Comparison of ENCODE assay signal across 1 cellular context in the genomic region with DNA sequence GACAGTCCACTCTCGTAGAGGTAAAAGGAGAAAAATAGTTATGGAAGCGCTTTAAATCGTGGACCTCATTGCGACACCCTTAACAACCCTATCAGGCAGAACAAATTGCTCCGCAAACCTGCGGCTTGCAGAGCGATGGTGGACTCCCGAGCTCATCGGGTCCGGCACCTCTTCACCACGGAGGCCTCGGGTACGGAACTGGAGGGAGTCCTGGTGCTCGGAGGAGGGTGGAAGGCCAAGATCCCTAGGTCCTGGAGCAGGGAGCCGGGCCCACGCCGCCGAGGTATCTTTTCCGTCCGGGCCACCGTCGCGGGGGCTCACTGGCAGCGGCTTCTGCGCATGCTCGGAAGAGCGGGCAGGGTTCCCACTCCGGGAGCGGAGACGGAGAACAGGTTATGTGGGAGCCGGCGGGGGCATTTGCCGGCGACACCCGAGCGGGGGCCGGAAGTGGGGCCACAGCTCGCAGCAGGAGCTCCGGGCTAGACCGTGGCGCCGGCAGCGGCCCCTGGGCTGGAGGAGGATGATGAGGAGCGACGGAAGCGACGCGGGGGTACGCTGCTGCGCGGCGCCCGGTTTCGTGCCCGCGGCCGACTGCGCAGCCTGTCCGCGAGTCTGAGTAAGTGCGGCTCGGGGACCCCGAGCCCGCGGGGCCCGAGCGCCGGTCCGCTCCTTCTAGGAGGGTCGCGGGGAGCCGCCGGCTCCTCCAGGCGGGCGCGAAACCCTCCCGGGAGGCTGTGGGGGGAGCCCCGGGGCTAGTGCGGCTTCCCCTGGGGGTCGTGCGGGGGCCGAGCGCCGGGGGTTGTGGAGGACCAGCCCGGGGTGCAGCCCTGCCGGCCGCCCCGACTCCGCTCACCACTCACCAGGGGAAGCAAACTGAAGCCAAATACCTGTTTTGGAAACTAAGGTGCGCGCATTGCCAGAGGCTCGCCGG.
A peak's percentile ranks its signal among the peaks of the same experiment; 100 is the strongest.
TF ChIP-seq lines count a peak whose summit lies in the region.

A gene (plus strand): TSS at position 349 of the 931 bp plus-strand sequence. CDS start 10,827 bp downstream, outside the sequence.

TF ChIP-seq in SK-N-SH, 30 proteins besides CTCF, POLR2A, EP300 and RAD21:
- TF ChIP-seq, protein P1, sequence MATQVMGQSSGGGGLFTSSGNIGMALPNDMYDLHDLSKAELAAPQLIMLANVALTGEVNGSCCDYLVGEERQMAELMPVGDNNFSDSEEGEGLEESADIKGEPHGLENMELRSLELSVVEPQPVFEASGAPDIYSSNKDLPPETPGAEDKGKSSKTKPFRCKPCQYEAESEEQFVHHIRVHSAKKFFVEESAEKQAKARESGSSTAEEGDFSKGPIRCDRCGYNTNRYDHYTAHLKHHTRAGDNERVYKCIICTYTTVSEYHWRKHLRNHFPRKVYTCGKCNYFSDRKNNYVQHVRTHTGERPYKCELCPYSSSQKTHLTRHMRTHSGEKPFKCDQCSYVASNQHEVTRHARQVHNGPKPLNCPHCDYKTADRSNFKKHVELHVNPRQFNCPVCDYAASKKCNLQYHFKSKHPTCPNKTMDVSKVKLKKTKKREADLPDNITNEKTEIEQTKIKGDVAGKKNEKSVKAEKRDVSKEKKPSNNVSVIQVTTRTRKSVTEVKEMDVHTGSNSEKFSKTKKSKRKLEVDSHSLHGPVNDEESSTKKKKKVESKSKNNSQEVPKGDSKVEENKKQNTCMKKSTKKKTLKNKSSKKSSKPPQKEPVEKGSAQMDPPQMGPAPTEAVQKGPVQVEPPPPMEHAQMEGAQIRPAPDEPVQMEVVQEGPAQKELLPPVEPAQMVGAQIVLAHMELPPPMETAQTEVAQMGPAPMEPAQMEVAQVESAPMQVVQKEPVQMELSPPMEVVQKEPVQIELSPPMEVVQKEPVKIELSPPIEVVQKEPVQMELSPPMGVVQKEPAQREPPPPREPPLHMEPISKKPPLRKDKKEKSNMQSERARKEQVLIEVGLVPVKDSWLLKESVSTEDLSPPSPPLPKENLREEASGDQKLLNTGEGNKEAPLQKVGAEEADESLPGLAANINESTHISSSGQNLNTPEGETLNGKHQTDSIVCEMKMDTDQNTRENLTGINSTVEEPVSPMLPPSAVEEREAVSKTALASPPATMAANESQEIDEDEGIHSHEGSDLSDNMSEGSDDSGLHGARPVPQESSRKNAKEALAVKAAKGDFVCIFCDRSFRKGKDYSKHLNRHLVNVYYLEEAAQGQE (IDR thresholded peaks at IDR 0.05; ENCODE audit: low read depth, low read length), result peak; percentile 55; the same call in 1 of the 2 replicates
- no peak for TF ChIP-seq FOXJ3 (CRISPR knock-in tag; IDR thresholded peaks at IDR 0.05)
- TF ChIP-seq FOXM1 (IDR thresholded peaks at IDR 0.05; ENCODE audit: low read depth), result no peak
- peak; percentile 68 for TF ChIP-seq CHD2 (IDR thresholded peaks at IDR 0.05; ENCODE audit: low read length, partially characterized antibody)
- TF ChIP-seq JUND (IDR thresholded peaks at IDR 0.05), result no peak
- TF ChIP-seq TEAD4 (IDR thresholded peaks at IDR 0.05; ENCODE audit: borderline replicate concordance, insufficient read depth), result 0 out of 2 replicates have a peak, but pooled peaks have one; percentile 9
- TF ChIP-seq SIN3A (IDR thresholded peaks at IDR 0.05; ENCODE audit: borderline replicate concordance, low read depth, low read length), result peak; percentile 85; the same call in 1 of the 2 replicates
- no peak for TF ChIP-seq SMC3 (IDR thresholded peaks at IDR 0.05; ENCODE audit: low read depth, low read length)
- TF ChIP-seq GATA2 (CRISPR knock-in tag; IDR thresholded peaks at IDR 0.05), result no peak
- peak; percentile 53; the same call in 1 of the 2 replicates for TF ChIP-seq NFIC (IDR thresholded peaks at IDR 0.05; ENCODE audit: borderline replicate concordance)
- TF ChIP-seq RCOR1 (IDR thresholded peaks at IDR 0.05; ENCODE audit: low read length), result no peak
- TF ChIP-seq GABPA (IDR thresholded peaks at IDR 0.05; ENCODE audit: low read depth), result peak; percentile 82
- no peak; the same call in 1 of the 2 replicates for TF ChIP-seq MXI1 (IDR thresholded peaks at IDR 0.05; ENCODE audit: low read depth, low read length)
- no peak for TF ChIP-seq MEF2A (IDR thresholded peaks at IDR 0.05; ENCODE audit: borderline replicate concordance, low read depth)
- no peak for TF ChIP-seq RXRA (IDR thresholded peaks at IDR 0.05; ENCODE audit: borderline replicate concordance, low read depth)
- TF ChIP-seq, protein P2, sequence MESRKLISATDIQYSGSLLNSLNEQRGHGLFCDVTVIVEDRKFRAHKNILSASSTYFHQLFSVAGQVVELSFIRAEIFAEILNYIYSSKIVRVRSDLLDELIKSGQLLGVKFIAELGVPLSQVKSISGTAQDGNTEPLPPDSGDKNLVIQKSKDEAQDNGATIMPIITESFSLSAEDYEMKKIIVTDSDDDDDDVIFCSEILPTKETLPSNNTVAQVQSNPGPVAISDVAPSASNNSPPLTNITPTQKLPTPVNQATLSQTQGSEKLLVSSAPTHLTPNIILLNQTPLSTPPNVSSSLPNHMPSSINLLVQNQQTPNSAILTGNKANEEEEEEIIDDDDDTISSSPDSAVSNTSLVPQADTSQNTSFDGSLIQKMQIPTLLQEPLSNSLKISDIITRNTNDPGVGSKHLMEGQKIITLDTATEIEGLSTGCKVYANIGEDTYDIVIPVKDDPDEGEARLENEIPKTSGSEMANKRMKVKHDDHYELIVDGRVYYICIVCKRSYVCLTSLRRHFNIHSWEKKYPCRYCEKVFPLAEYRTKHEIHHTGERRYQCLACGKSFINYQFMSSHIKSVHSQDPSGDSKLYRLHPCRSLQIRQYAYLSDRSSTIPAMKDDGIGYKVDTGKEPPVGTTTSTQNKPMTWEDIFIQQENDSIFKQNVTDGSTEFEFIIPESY (IDR thresholded peaks at IDR 0.05; ENCODE audit: borderline replicate concordance, low read depth), result 0 out of 2 replicates have a peak, but pooled peaks have one; percentile 37
- TF ChIP-seq, protein P3, sequence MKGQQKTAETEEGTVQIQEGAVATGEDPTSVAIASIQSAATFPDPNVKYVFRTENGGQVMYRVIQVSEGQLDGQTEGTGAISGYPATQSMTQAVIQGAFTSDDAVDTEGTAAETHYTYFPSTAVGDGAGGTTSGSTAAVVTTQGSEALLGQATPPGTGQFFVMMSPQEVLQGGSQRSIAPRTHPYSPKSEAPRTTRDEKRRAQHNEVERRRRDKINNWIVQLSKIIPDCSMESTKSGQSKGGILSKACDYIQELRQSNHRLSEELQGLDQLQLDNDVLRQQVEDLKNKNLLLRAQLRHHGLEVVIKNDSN (IDR thresholded peaks at IDR 0.05; ENCODE audit: borderline replicate concordance, low read depth), result no peak
- peak; percentile 73; the same call in 1 of the 2 replicates for TF ChIP-seq YY1 (IDR thresholded peaks at IDR 0.05; ENCODE audit: low read depth)
- TF ChIP-seq, protein P4, sequence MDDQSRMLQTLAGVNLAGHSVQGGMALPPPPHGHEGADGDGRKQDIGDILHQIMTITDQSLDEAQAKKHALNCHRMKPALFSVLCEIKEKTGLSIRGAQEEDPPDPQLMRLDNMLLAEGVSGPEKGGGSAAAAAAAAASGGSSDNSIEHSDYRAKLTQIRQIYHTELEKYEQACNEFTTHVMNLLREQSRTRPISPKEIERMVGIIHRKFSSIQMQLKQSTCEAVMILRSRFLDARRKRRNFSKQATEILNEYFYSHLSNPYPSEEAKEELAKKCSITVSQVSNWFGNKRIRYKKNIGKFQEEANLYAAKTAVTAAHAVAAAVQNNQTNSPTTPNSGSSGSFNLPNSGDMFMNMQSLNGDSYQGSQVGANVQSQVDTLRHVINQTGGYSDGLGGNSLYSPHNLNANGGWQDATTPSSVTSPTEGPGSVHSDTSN (IDR thresholded peaks at IDR 0.05), result no peak; the same call in 1 of the 2 replicates
- TF ChIP-seq NRF1 (IDR thresholded peaks at IDR 0.05; ENCODE audit: low read depth, low read length), result peak; percentile 60; the same call in 1 of the 2 replicates
- peak; percentile 77 for TF ChIP-seq ELF1 (IDR thresholded peaks at IDR 0.05)
- TF ChIP-seq, protein P5, sequence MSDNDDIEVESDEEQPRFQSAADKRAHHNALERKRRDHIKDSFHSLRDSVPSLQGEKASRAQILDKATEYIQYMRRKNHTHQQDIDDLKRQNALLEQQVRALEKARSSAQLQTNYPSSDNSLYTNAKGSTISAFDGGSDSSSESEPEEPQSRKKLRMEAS (IDR thresholded peaks at IDR 0.05; ENCODE audit: low read depth), result peak; percentile 90
- TF ChIP-seq RFX5 (IDR thresholded peaks at IDR 0.05; ENCODE audit: low read length), result no peak
- no peak for TF ChIP-seq EZH2phosphoT487 (IDR thresholded peaks at IDR 0.05; ENCODE audit: borderline replicate concordance, low read depth)
- no peak for TF ChIP-seq TCF12 (IDR thresholded peaks at IDR 0.05)
- TF ChIP-seq TAF1 (IDR thresholded peaks at IDR 0.05; ENCODE audit: borderline replicate concordance, low read depth, low read length), result peak; percentile 88
- peak; percentile 81 for TF ChIP-seq POLR2AphosphoS5 (IDR thresholded peaks at IDR 0.05; ENCODE audit: low read depth, low read length)
- TF ChIP-seq, protein P6, sequence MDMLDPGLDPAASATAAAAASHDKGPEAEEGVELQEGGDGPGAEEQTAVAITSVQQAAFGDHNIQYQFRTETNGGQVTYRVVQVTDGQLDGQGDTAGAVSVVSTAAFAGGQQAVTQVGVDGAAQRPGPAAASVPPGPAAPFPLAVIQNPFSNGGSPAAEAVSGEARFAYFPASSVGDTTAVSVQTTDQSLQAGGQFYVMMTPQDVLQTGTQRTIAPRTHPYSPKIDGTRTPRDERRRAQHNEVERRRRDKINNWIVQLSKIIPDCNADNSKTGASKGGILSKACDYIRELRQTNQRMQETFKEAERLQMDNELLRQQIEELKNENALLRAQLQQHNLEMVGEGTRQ (IDR thresholded peaks at IDR 0.05; ENCODE audit: borderline replicate concordance, low read depth, low read length), result no peak
- TF ChIP-seq, protein P7, sequence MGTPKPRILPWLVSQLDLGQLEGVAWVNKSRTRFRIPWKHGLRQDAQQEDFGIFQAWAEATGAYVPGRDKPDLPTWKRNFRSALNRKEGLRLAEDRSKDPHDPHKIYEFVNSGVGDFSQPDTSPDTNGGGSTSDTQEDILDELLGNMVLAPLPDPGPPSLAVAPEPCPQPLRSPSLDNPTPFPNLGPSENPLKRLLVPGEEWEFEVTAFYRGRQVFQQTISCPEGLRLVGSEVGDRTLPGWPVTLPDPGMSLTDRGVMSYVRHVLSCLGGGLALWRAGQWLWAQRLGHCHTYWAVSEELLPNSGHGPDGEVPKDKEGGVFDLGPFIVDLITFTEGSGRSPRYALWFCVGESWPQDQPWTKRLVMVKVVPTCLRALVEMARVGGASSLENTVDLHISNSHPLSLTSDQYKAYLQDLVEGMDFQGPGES (IDR thresholded peaks at IDR 0.05; ENCODE audit: low read depth, low read length), result no peak
- TF ChIP-seq FOSL2 (IDR thresholded peaks at IDR 0.05; ENCODE audit: borderline replicate concordance, low read depth), result no peak
